1 cellular context compared by ENCODE assay signal in genomic region chr16:84607061-84607460, GRCh38.
TF ChIP-seq lines count a peak whose summit lies in the region.

No MANE protein-coding gene starts in this region.

TF ChIP-seq in HepG2, 621 proteins besides CTCF, POLR2A, EP300 and RAD21:
- TF ChIP-seq MXI1 (IDR thresholded peaks at IDR 0.05; ENCODE audit: borderline replicate concordance, low read depth, low read length) (no peak), MLLT10 (CRISPR knock-in tag; IDR thresholded peaks at IDR 0.05) (no peak), YEATS4 (CRISPR knock-in tag; IDR thresholded peaks at IDR 0.05; ENCODE audit: borderline replicate concordance) (no peak), HOXA3 (CRISPR knock-in tag; IDR thresholded peaks at IDR 0.05) (no peak), CEBPZ (IDR thresholded peaks at IDR 0.05; ENCODE audit: low read length) (no peak), PAX8 (CRISPR knock-in tag; IDR thresholded peaks at IDR 0.05; ENCODE audit: borderline replicate concordance) (no peak), PCBP2 (optimal IDR thresholded peaks at IDR 0.05; ENCODE audit: low read depth, low read length, poor library complexity, severe bottlenecking) (no peak), DNMT1 (CRISPR knock-in tag; IDR thresholded peaks at IDR 0.05) (no peak), ZHX1 (CRISPR knock-in tag; IDR thresholded peaks at IDR 0.05; ENCODE audit: low read depth) (no peak), SMAD9 (CRISPR knock-in tag; IDR thresholded peaks at IDR 0.05) (no peak), SP1 (IDR thresholded peaks at IDR 0.05) (no peak), SP1 (CRISPR knock-in tag; IDR thresholded peaks at IDR 0.05) (no peak), ZFX (CRISPR knock-in tag; IDR thresholded peaks at IDR 0.05; ENCODE audit: low read depth) (no peak), ZNF362 (CRISPR knock-in tag; IDR thresholded peaks at IDR 0.05; ENCODE audit: borderline replicate concordance) (no peak), ZNF557 (CRISPR knock-in tag; IDR thresholded peaks at IDR 0.05) (no peak), ZNF24 (IDR thresholded peaks at IDR 0.05) (no peak), ZNF619 (CRISPR knock-in tag; IDR thresholded peaks at IDR 0.05) (no peak), RFXAP (CRISPR knock-in tag; IDR thresholded peaks at IDR 0.05; ENCODE audit: borderline replicate concordance) (no peak), SP140L (CRISPR knock-in tag; IDR thresholded peaks at IDR 0.05; ENCODE audit: borderline replicate concordance) (no peak)
